Comparison of ENCODE assay signal across 23 cellular contexts in the genomic region with DNA sequence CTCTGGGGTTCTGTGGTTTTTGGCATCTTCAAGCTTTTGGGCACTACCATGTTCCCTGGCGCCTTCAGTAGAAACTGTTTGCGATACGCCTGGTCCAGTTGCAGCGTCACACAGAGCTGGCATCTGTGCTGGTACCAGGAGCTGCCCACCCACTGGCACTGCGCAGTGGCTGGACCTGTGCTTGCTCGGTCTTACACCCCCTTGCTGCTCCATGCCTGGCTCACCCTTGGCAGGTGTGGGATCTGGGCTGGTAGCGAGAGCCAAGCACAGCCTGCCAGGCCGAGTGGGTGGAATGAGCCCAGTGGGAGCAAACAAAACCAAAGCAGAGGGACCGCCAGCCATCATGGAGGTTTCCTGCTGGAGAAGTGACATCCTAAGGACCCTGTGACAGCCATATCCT.
DNase-seq lines count a peak whose midpoint lies in the region; ATAC-seq and TF ChIP-seq lines count a peak whose summit lies in the region.
"Had no signal": no experiment of that assay in that cellular context is flagged by ENCODE, and none has a peak within 500 bp of the region (broad histone marks: within the 10 kb centered on the region; RNA-seq: fewer than 3 reads in every experiment).

No MANE protein-coding gene starts in this region.

- H3K27me3 Mint-ChIP-seq in activated CD4-positive, alpha-beta T cell treated with anti-CD3 and anti-CD28 coated beads, Interleukin-2, amount 10 ng/mL, durations not matched to agents 24 days and 14 days = no peaks in the 10 kb centered on the region
- H3K27me3 Mint-ChIP-seq: B cell; CD4-positive, CD25-positive, alpha-beta regulatory T cell had no signal

- no peaks in the 10 kb centered on the region for H3K36me3 Mint-ChIP-seq in activated CD4-positive, alpha-beta T cell treated with anti-CD3 and anti-CD28 coated beads, Interleukin-2, amount 10 ng/mL, durations not matched to agents 24 days and 14 days (ENCODE audit: low read depth)
- H3K36me3 Mint-ChIP-seq: CD4-positive, CD25-positive, alpha-beta regulatory T cell; CD8-positive, alpha-beta T cell had no signal

- H3K79me2 ChIP-seq in osteoblast (ENCODE audit: insufficient read depth, low read length) = no peaks in the 10 kb centered on the region

- H3K4me3 ChIP-seq in lung (no peak overlapping the region), osteoblast (ENCODE audit: insufficient read depth, low read length) (no peak overlapping the region)
- H3K4me3 ChIP-seq: BLaER1, GM12878, GM23248 had no signal

- H3K27me3 ChIP-seq in lung (ENCODE audit: control insufficient read depth, insufficient read depth) = no peaks in the 10 kb centered on the region
- H3K27me3 ChIP-seq in osteoblast (ENCODE audit: insufficient read depth, low read length) = no peaks in the 10 kb centered on the region
- H3K27me3 ChIP-seq: BLaER1 had no signal

- H3K4me3 Mint-ChIP-seq in activated CD4-positive, alpha-beta T cell treated with anti-CD3 and anti-CD28 coated beads, Interleukin-2, amount 10 ng/mL, durations not matched to agents 24 days and 14 days = no peak overlapping the region
- H3K4me3 Mint-ChIP-seq: B cell; CD4-positive, CD25-positive, alpha-beta regulatory T cell; CD8-positive, alpha-beta T cell; H9; HFFc6 had no signal

- no peaks in the 10 kb centered on the region for H3K4me1 ChIP-seq in lung (ENCODE audit: control insufficient read depth in 2 of 2, insufficient read depth in 2 of 2, low read length in 2 of 2)
- H3K4me1 ChIP-seq in osteoblast (ENCODE audit: insufficient read depth, low read length) = no peaks in the 10 kb centered on the region
- H3K4me1 ChIP-seq: BLaER1 had no signal

- H3K27ac Mint-ChIP-seq in activated CD4-positive, alpha-beta T cell treated with anti-CD3 and anti-CD28 coated beads, Interleukin-2, amount 10 ng/mL, durations not matched to agents 24 days and 14 days = no peak overlapping the region
- H3K27ac Mint-ChIP-seq: B cell; CD4-positive, CD25-positive, alpha-beta regulatory T cell; CD8-positive, alpha-beta T cell; H9; HFFc6 had no signal

- H3K27ac ChIP-seq in lung (ENCODE audit: low read depth in 1 of 2, low read length in 1 of 2) (no peak overlapping the region), osteoblast (ENCODE audit: low read depth, low read length) (no peak overlapping the region)
- H3K27ac ChIP-seq: 22Rv1, BLaER1, C4-2B, GM23248 had no signal

- 95 to 98% methylated on average over 9 of the region's 9 CpGs for WGBS in lung, 2 donors

- no peak overlapping the region for H3K4me2 ChIP-seq in osteoblast (ENCODE audit: insufficient read depth, low read length)
- H3K4me2 ChIP-seq: BLaER1 had no signal

- H3K9me3 Mint-ChIP-seq in activated CD4-positive, alpha-beta T cell treated with anti-CD3 and anti-CD28 coated beads, Interleukin-2, amount 10 ng/mL, durations not matched to agents 24 days and 14 days = peaks cover 4% of the 10 kb centered on the region

- H3K9me3 ChIP-seq in lung (ENCODE audit: control insufficient read depth in 2 of 2, insufficient read depth in 1 of 2, low read length in 1 of 2) (peaks cover 0 to 22% of the 10 kb centered on the region in 2 donors), osteoblast (ENCODE audit: low read depth, low read length) (no peaks in the 10 kb centered on the region)

- H3K36me3 ChIP-seq in lung (ENCODE audit: control insufficient read depth in 2 of 2, insufficient read depth in 2 of 2, low read length in 2 of 2) = no peaks in the 10 kb centered on the region
- H3K36me3 ChIP-seq in osteoblast (ENCODE audit: insufficient read depth, low read length) = no peaks in the 10 kb centered on the region
- H3K36me3 ChIP-seq: BLaER1 had no signal

- DNase-seq in activated CD4-positive, alpha-beta T cell treated with anti-CD3 and anti-CD28 coated beads, Interleukin-2, amount 10 ng/mL, durations not matched to agents 24 days and 14 days = peak; percentile 27
- no peak for DNase-seq in activated CD4-positive, alpha-beta T cell treated with anti-CD3 and anti-CD28 coated beads, Interleukin-2, amount 50 U/mL, for 1 hour
- DNase-seq in lung (ENCODE audit: low spot score) (peak; percentile 18), osteoblast (ENCODE audit: insufficient read length, low spot score, missing footprints) (peak; percentile 49), NCI-H1694 treated with DMSO at 0.1 percent for 48 hours (lab: John Stamatoyannopoulos, UW) (no peak), NCI-H526 (lab: John Stamatoyannopoulos, UW) (no peak)
- DNase-seq: CD4-positive, CD25-positive, alpha-beta regulatory T cell; CD8-positive, alpha-beta T cell; DMS 273 treated with DMSO at 0.1 percent for 48 hours; DMS79; EL; GDM1; GM23248; H9; HFFc6 had no signal

- intact Hi-C loops in activated CD4-positive, alpha-beta T cell treated with anti-CD3 and anti-CD28 coated beads, Interleukin-2, amount 10 ng/mL, durations not matched to agents 24 days and 14 days (cut with micrococcal nuclease) = no loop called here

- H4K20me1 ChIP-seq in osteoblast (ENCODE audit: insufficient read depth, low read length) = no peaks in the 10 kb centered on the region
- H4K20me1 ChIP-seq: BLaER1 had no signal

- no peaks in the 10 kb centered on the region for H3K4me1 Mint-ChIP-seq in activated CD4-positive, alpha-beta T cell treated with anti-CD3 and anti-CD28 coated beads, Interleukin-2, amount 10 ng/mL, durations not matched to agents 24 days and 14 days
- H3K4me1 Mint-ChIP-seq: B cell had no signal

- ATAC-seq in lung (ENCODE audit: insufficient read depth, low FRiP score) (no peak), HG02884 (IDR thresholded peaks at IDR 0.05; ENCODE audit: unreplicated experiment) (no peak), HG03108 (IDR thresholded peaks at IDR 0.05; ENCODE audit: unreplicated experiment) (no peak)
- ATAC-seq: CD8-positive, alpha-beta T cell; GM12878; HCT116 had no signal

- TF ChIP-seq CTCF in lung (IDR thresholded peaks at IDR 0.05; ENCODE audit: control extremely low read depth, extremely low read depth) (no peak), osteoblast (IDR thresholded peaks at IDR 0.05; ENCODE audit: extremely low read depth, low read depth, low read length) (no peak)

- H2AFZ ChIP-seq in osteoblast (ENCODE audit: low read length) = no peak overlapping the region
- H2AFZ ChIP-seq: GM23248 had no signal

Comparison
In these comparisons a context has a peak if more than half of its experiments do, and no peak if none do; other contexts are left out.
1. DNase-seq: peak in activated CD4-positive, alpha-beta T cell treated with anti-CD3 and anti-CD28 coated beads, Interleukin-2, amount 10 ng/mL, durations not matched to agents 24 days and 14 days (single experiment), lung (single experiment) and osteoblast (single experiment); none in activated CD4-positive, alpha-beta T cell treated with anti-CD3 and anti-CD28 coated beads, Interleukin-2, amount 50 U/mL, for 1 hour (single experiment), NCI-H1694 treated with DMSO at 0.1 percent for 48 hours (single experiment) and NCI-H526 (0 of 2).